Comparison of ENCODE assay signal across 1 cellular context in genomic region chr15:72784233-72784876, GRCh38.
TF ChIP-seq lines count a peak whose summit lies in the region.

No MANE protein-coding gene starts in this region.

TF ChIP-seq in SK-N-SH treated with all-trans-retinoic acid at 6 μM for 48 hours, 23 proteins besides CTCF, POLR2A, EP300 and RAD21 (continued from another document):
- TF ChIP-seq POU6F1 (CRISPR knock-in tag; IDR thresholded peaks at IDR 0.05; ENCODE audit: borderline replicate concordance, low read depth) (no peak), BACH2 (CRISPR knock-in tag; IDR thresholded peaks at IDR 0.05; ENCODE audit: borderline replicate concordance) (no peak), GLIS3 (CRISPR knock-in tag; IDR thresholded peaks at IDR 0.05) (no peak), TCF4 (CRISPR knock-in tag; IDR thresholded peaks at IDR 0.05; ENCODE audit: borderline replicate concordance) (no peak)
